Comparison of ENCODE assay signal across 2 cellular contexts in the genomic region with DNA sequence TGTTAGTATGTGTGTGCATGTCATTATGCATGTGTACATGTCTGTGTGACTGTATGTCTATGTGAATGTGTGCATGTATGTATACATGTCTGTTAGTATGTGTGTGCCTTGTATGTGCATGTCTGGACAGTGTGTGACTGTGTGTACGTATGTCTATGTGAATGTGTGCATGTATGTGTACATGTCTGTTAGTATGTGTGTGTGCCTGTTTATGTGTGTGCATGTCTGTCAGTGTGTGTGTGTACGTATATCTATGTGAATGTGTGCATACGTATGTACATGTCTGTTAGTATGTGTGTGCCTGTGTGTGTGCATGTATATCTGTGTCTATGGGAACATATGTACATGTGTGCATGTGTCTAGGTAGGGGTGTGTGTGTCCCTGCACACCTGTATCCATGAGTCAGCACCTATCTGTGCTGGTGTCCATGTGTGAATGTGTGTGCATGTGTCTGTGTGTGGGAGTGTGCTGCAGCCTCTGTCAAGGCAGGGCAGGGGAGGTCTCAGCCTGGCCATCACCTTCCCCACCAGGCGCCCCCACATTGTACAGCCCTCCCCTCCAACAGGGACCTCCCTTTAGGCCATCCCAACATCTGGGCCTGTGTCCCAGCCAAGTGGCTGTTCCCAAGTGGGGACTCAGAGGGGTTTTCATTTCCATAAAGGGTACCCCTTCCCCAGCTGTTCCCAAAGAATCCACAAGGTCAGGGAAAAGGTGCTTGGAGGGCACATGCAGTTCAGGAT.
TF ChIP-seq lines count a peak whose summit lies in the region.

No MANE protein-coding gene starts in this region.

TF ChIP-seq in HEK293, 187 proteins besides CTCF, POLR2A, EP300 and RAD21 (continued from another document and continues in another):
- TF ChIP-seq PRDM10 (tag by site-specific recombination; IDR thresholded peaks at IDR 0.05) (no peak), HOXC10 (CRISPR knock-in tag; IDR thresholded peaks at IDR 0.05) (no peak), TRIM28 (IDR thresholded peaks at IDR 0.05; ENCODE audit: borderline replicate concordance, low read length) (no peak), SP3 (tag by site-specific recombination; IDR thresholded peaks at IDR 0.05) (no peak), ZNF629 (tag by site-specific recombination; IDR thresholded peaks at IDR 0.05) (no peak), ZNF211 (tag by site-specific recombination; IDR thresholded peaks at IDR 0.05; ENCODE audit: low read depth) (no peak), ZNF341 (tag by site-specific recombination; IDR thresholded peaks at IDR 0.05; ENCODE audit: low read depth) (0 out of 2 replicates have a peak, but pooled peaks have one; percentile 28), ZBTB17 (tag by site-specific recombination; IDR thresholded peaks at IDR 0.05) (no peak), ZNF37A (tag by site-specific recombination; IDR thresholded peaks at IDR 0.05) (no peak)
- TF ChIP-seq, protein P1, sequence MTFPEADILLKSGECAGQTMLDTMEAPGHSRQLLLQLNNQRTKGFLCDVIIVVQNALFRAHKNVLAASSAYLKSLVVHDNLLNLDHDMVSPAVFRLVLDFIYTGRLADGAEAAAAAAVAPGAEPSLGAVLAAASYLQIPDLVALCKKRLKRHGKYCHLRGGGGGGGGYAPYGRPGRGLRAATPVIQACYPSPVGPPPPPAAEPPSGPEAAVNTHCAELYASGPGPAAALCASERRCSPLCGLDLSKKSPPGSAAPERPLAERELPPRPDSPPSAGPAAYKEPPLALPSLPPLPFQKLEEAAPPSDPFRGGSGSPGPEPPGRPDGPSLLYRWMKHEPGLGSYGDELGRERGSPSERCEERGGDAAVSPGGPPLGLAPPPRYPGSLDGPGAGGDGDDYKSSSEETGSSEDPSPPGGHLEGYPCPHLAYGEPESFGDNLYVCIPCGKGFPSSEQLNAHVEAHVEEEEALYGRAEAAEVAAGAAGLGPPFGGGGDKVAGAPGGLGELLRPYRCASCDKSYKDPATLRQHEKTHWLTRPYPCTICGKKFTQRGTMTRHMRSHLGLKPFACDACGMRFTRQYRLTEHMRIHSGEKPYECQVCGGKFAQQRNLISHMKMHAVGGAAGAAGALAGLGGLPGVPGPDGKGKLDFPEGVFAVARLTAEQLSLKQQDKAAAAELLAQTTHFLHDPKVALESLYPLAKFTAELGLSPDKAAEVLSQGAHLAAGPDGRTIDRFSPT (tag by site-specific recombination; IDR thresholded peaks at IDR 0.05): no peak
- TF ChIP-seq, protein P2, sequence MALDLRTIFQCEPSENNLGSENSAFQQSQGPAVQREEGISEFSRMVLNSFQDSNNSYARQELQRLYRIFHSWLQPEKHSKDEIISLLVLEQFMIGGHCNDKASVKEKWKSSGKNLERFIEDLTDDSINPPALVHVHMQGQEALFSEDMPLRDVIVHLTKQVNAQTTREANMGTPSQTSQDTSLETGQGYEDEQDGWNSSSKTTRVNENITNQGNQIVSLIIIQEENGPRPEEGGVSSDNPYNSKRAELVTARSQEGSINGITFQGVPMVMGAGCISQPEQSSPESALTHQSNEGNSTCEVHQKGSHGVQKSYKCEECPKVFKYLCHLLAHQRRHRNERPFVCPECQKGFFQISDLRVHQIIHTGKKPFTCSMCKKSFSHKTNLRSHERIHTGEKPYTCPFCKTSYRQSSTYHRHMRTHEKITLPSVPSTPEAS (tag by site-specific recombination; IDR thresholded peaks at IDR 0.05): peak; percentile 94

TF ChIP-seq in WTC11, 78 proteins besides CTCF, POLR2A, EP300 and RAD21 (continued from another document):
- TF ChIP-seq, protein P3, sequence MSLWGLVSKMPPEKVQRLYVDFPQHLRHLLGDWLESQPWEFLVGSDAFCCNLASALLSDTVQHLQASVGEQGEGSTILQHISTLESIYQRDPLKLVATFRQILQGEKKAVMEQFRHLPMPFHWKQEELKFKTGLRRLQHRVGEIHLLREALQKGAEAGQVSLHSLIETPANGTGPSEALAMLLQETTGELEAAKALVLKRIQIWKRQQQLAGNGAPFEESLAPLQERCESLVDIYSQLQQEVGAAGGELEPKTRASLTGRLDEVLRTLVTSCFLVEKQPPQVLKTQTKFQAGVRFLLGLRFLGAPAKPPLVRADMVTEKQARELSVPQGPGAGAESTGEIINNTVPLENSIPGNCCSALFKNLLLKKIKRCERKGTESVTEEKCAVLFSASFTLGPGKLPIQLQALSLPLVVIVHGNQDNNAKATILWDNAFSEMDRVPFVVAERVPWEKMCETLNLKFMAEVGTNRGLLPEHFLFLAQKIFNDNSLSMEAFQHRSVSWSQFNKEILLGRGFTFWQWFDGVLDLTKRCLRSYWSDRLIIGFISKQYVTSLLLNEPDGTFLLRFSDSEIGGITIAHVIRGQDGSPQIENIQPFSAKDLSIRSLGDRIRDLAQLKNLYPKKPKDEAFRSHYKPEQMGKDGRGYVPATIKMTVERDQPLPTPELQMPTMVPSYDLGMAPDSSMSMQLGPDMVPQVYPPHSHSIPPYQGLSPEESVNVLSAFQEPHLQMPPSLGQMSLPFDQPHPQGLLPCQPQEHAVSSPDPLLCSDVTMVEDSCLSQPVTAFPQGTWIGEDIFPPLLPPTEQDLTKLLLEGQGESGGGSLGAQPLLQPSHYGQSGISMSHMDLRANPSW (CRISPR knock-in tag; conservative IDR thresholded peaks at IDR 0.05; ENCODE audit: low read depth): no peak
- TF ChIP-seq CDX4 (CRISPR knock-in tag; IDR thresholded peaks at IDR 0.05; ENCODE audit: borderline replicate concordance): no peak
- TF ChIP-seq ZNF263 (CRISPR knock-in tag; IDR thresholded peaks at IDR 0.05; ENCODE audit: low read depth): no peak
- TF ChIP-seq IRF2 (CRISPR knock-in tag; IDR thresholded peaks at IDR 0.05; ENCODE audit: borderline replicate concordance, low read depth): no peak
- TF ChIP-seq, protein P4, sequence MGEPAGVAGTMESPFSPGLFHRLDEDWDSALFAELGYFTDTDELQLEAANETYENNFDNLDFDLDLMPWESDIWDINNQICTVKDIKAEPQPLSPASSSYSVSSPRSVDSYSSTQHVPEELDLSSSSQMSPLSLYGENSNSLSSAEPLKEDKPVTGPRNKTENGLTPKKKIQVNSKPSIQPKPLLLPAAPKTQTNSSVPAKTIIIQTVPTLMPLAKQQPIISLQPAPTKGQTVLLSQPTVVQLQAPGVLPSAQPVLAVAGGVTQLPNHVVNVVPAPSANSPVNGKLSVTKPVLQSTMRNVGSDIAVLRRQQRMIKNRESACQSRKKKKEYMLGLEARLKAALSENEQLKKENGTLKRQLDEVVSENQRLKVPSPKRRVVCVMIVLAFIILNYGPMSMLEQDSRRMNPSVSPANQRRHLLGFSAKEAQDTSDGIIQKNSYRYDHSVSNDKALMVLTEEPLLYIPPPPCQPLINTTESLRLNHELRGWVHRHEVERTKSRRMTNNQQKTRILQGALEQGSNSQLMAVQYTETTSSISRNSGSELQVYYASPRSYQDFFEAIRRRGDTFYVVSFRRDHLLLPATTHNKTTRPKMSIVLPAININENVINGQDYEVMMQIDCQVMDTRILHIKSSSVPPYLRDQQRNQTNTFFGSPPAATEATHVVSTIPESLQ (CRISPR knock-in tag; IDR thresholded peaks at IDR 0.05): no peak
- TF ChIP-seq ZBTB43 (CRISPR knock-in tag; IDR thresholded peaks at IDR 0.05): no peak
